17 cellular contexts compared by ENCODE assay signal in genomic region chrX:6371353-6371752, GRCh38.
DNase-seq lines count a peak whose midpoint lies in the region; ATAC-seq, FAIRE-seq and TF ChIP-seq lines count a peak whose summit lies in the region.
"Had no signal": no experiment of that assay in that cellular context is flagged by ENCODE, and none has a peak within 500 bp of the region (broad histone marks: within the 10 kb centered on the region; RNA-seq: fewer than 3 reads in every experiment).

No MANE protein-coding gene starts in this region.

- H3K9me3 ChIP-seq in H9 (ENCODE audit: control insufficient read depth, low read depth, low read length), result no peaks in the 10 kb centered on the region
- no peaks in the 10 kb centered on the region for H3K9me3 ChIP-seq in H1 (ENCODE audit: insufficient read depth in 2 of 2, low read depth in 1 of 2, low read length in 1 of 2)
- H3K9me3 ChIP-seq in CD4-positive, alpha-beta memory T cell (ENCODE audit: control insufficient read depth in 1 of 2, low read length in 2 of 2), result no peaks in the 10 kb centered on the region
- H3K9me3 ChIP-seq: Caco-2 had no signal

- TF ChIP-seq POLR2A in H1 (IDR thresholded peaks at IDR 0.05; ENCODE audit: control extremely low read depth in 1 of 2, low read depth in 2 of 2, low read length in 2 of 2), result no peak

- H3K23ac ChIP-seq in H9 (ENCODE audit: insufficient read length, low read depth, low read length) (no peak overlapping the region), H1 (ENCODE audit: insufficient read length) (no peak overlapping the region)

- no peak for ATAC-seq in HG02981 (IDR thresholded peaks at IDR 0.05; ENCODE audit: unreplicated experiment)
- no peak for ATAC-seq in GM19324 (IDR thresholded peaks at IDR 0.05; ENCODE audit: low FRiP score, unreplicated experiment)
- ATAC-seq: CD8-positive, alpha-beta T cell; HCT116 had no signal

- DNase-seq in H9 (no peak), H1 (ENCODE audit: low read depth in 1 of 2, low spot score in 2 of 2) (no peak)
- no peak for DNase-seq in CD4-positive, alpha-beta memory T cell
- DNase-seq: C1 segment of cervical spinal cord; Caco-2; CD8-positive, alpha-beta T cell; DMS79; EL; GDM1; GOT3; H7 had no signal

- no peak overlapping the region for H3K4me3 Mint-ChIP-seq in H9
- no peak overlapping the region for H3K4me3 Mint-ChIP-seq in CD4-positive, alpha-beta memory T cell
- H3K4me3 Mint-ChIP-seq: CD8-positive, alpha-beta T cell had no signal

- H2BK15ac ChIP-seq in H9 (ENCODE audit: low read depth, low read length) (no peak overlapping the region), H1 (ENCODE audit: low read length) (no peak overlapping the region)

- H2BK120ac ChIP-seq in H9 (ENCODE audit: low read depth, low read length, poor library complexity, severe bottlenecking) (no peak overlapping the region), H1 (replicated peaks; ENCODE audit: low read depth, low read length) (no peak overlapping the region)

- H3K9ac ChIP-seq in H9 (ENCODE audit: extremely low read depth, insufficient read length, low read length), result no peak overlapping the region
- H3K9ac ChIP-seq in H1 (replicated peaks in 1 of 4; ENCODE audit: extremely low read depth in 1 of 4, low read depth in 3 of 4, low read length in 3 of 4), result no peak overlapping the region

- peaks cover 0 to 6% (median 0%) of the 10 kb centered on the region in 3 experiments; a peak in 3 of 7 replicates for H3K36me3 Mint-ChIP-seq in H9 (ENCODE audit: insufficient read depth in 1 of 3, low read depth in 3 of 3)
- no peaks in the 10 kb centered on the region for H3K36me3 Mint-ChIP-seq in CD4-positive, alpha-beta memory T cell
- H3K36me3 Mint-ChIP-seq: CD8-positive, alpha-beta T cell had no signal

- POLR2A ChIA-PET in H1 (lab: Charles Lee; ENCODE audit: partially characterized antibody), result no interaction called here
- POLR2A ChIA-PET in CD4-positive, alpha-beta memory T cell (lab: Charles Lee; ENCODE audit: partially characterized antibody), result no interaction called here

- H3K27ac ChIP-seq in H9 (ENCODE audit: insufficient read length, low read depth, low read length), result no peak overlapping the region
- H3K27ac ChIP-seq in H1 (ENCODE audit: low read depth, low read length), result no peak overlapping the region
- H3K27ac ChIP-seq in CD4-positive, alpha-beta memory T cell (ENCODE audit: low read depth, low read length), result no peak overlapping the region

- H3K4ac ChIP-seq in H9 (ENCODE audit: low read depth, low read length) (no peak overlapping the region), H1 (replicated peaks; ENCODE audit: insufficient read length, low read depth, low read length) (no peak overlapping the region)

- no peak overlapping the region for H4K8ac ChIP-seq in H9 (replicated peaks; ENCODE audit: insufficient read length, low read depth, low read length)
- no peak overlapping the region for H4K8ac ChIP-seq in H1 (ENCODE audit: extremely low read depth, insufficient read depth, low read length)

- H2AK5ac ChIP-seq in H9 (ENCODE audit: insufficient read length, low read length), result no peak overlapping the region
- H2AK5ac ChIP-seq in H1 (ENCODE audit: low read depth, low read length), result no peak overlapping the region

- no peaks in the 10 kb centered on the region; a peak in 1 of 5 replicates for H3K9me3 Mint-ChIP-seq in H9
- peaks cover 0 to 7% (median 0%) of the 10 kb centered on the region in 8 donors for H3K9me3 Mint-ChIP-seq in CD4-positive, alpha-beta memory T cell
- H3K9me3 Mint-ChIP-seq: CD8-positive, alpha-beta T cell had no signal

- no peak; a peak in 1 of 4 replicates for TF ChIP-seq RAD21 in H1 (IDR thresholded peaks at IDR 0.05 in 1 of 2, conservative IDR thresholded peaks at IDR 0.05 in 1 of 2; ENCODE audit: low read depth in 2 of 2, low read length in 2 of 2)

- H2BK20ac ChIP-seq in H9 (ENCODE audit: low read depth, low read length, poor library complexity, severe bottlenecking), result no peak overlapping the region
- no peak overlapping the region for H2BK20ac ChIP-seq in H1 (ENCODE audit: low read length)

- H3K27me3 Mint-ChIP-seq in H9 (ENCODE audit: low read depth), result no peaks in the 10 kb centered on the region; the same call in 1 of the 2 replicates
- no peaks in the 10 kb centered on the region for H3K27me3 Mint-ChIP-seq in CD4-positive, alpha-beta memory T cell

- CTCF ChIA-PET in H1 (lab: Charles Lee; ENCODE audit: partially characterized antibody), result interaction anchor here (0.7 to 2.8 kb wide), 2 partner anchors 8 to 65 kb away, joined by 3 to 8 read pairs; no protein-coding TSS in a partner anchor
- CTCF ChIA-PET in CD4-positive, alpha-beta memory T cell (lab: Charles Lee; ENCODE audit: partially characterized antibody), result no interaction called here

- H3K4me2 ChIP-seq in H9 (ENCODE audit: insufficient read depth, insufficient read length, low read length), result no peak overlapping the region
- H3K4me2 ChIP-seq in H1 (ENCODE audit: insufficient read depth in 1 of 2, low read depth in 2 of 2, low read length in 2 of 2), result no peak overlapping the region

- no CpG with 5 or more reads among the region's 3 CpGs for WGBS in H9 (ENCODE audit: extremely low coverage, insufficient read length, low lambda C conversion rate)
- 100% methylated on average over 3 of the region's 3 CpGs; no CpG with 5 or more reads in 1 of the 2 experiments for WGBS in H1 (ENCODE audit: extremely low coverage in 1 of 2, insufficient coverage in 1 of 2, insufficient read length in 1 of 2, insufficient replicate concordance in 2 of 2, low coverage in 1 of 2, low lambda C conversion rate in 2 of 2, missing lambda C conversion rate in 1 of 2), 2 experiments

- no peak overlapping the region for H4K91ac ChIP-seq in H9 (ENCODE audit: insufficient read length, low read depth, low read length)
- H4K91ac ChIP-seq in H1 (replicated peaks; ENCODE audit: insufficient read length, low read length), result no peak overlapping the region

- H3K14ac ChIP-seq in H9 (ENCODE audit: insufficient read depth, low read length), result no peak overlapping the region
- H3K14ac ChIP-seq in H1 (ENCODE audit: insufficient read length), result no peak overlapping the region

- peaks cover 13 to 15% of the 10 kb centered on the region in 2 experiments for H3K4me1 Mint-ChIP-seq in H9
- H3K4me1 Mint-ChIP-seq in CD4-positive, alpha-beta memory T cell, result no peaks in the 10 kb centered on the region

- H3K27me3 ChIP-seq in H9 (ENCODE audit: insufficient read depth, low read length), result no peaks in the 10 kb centered on the region
- H3K27me3 ChIP-seq in H1 (replicated peaks in 1 of 4; ENCODE audit: control insufficient read depth in 3 of 4, extremely low read depth in 1 of 4, insufficient read depth in 3 of 4, low read length in 3 of 4), result no peaks in the 10 kb centered on the region
- H3K27me3 ChIP-seq in CD4-positive, alpha-beta memory T cell (ENCODE audit: insufficient read depth, low read length), result no peaks in the 10 kb centered on the region

- no peaks in the 10 kb centered on the region for H3K36me3 ChIP-seq in H1 (ENCODE audit: control insufficient read depth in 2 of 4, insufficient read depth in 4 of 4, low read length in 3 of 4)
- no peaks in the 10 kb centered on the region for H3K36me3 ChIP-seq in CD4-positive, alpha-beta memory T cell (ENCODE audit: insufficient read depth, low read length)

- TF ChIP-seq EP300 in H1 (IDR thresholded peaks at IDR 0.05; ENCODE audit: borderline replicate concordance in 1 of 2, low read depth in 2 of 2, low read length in 2 of 2), result no peak

- H3K56ac ChIP-seq in H9 (ENCODE audit: insufficient read length, low read depth, low read length) (no peak overlapping the region), H1 (replicated peaks; ENCODE audit: insufficient read length, low read depth, low read length) (no peak overlapping the region)

- H3K23me2 ChIP-seq in H9 (ENCODE audit: insufficient read length, low read depth, low read length, poor library complexity, severe bottlenecking) (no peaks in the 10 kb centered on the region), H1 (ENCODE audit: low read depth, low read length) (no peaks in the 10 kb centered on the region)

- TF ChIP-seq CTCF in GM12873 (IDR thresholded peaks at IDR 0.05; ENCODE audit: insufficient read depth, low read depth, low read length, missing control alignments) (peak; percentile 13), H9 (conservative IDR thresholded peaks at IDR 0.05) (peak; percentile 50), H1 (IDR thresholded peaks at IDR 0.05; ENCODE audit: control extremely low read depth in 1 of 3, insufficient read depth in 1 of 3, low read depth in 1 of 3, low read length in 3 of 3) (peak in 1 of 3 experiments; percentile 27; a peak in 1 of 4 replicates)

- no peak overlapping the region for H2AFZ ChIP-seq in H9 (ENCODE audit: low read length)
- H2AFZ ChIP-seq in H1 (ENCODE audit: low read length), result no peak overlapping the region

- H3K18ac ChIP-seq in H9 (ENCODE audit: insufficient read length, low read depth, low read length), result no peak overlapping the region
- H3K18ac ChIP-seq in H1 (ENCODE audit: extremely low read depth, low read length), result no peak overlapping the region

- H2BK12ac ChIP-seq in H9 (ENCODE audit: insufficient read length, low read depth, low read length) (no peak overlapping the region), H1 (ENCODE audit: low read depth, low read length) (no peak overlapping the region)

- FAIRE-seq in H1 (lab: Jason Lieb, UNC), result peak; percentile 57
- FAIRE-seq: GM12891, GM18507 had no signal

- no peak overlapping the region for H3K27ac Mint-ChIP-seq in H9
- no peak overlapping the region for H3K27ac Mint-ChIP-seq in CD4-positive, alpha-beta memory T cell
- H3K27ac Mint-ChIP-seq: CD8-positive, alpha-beta T cell had no signal

- no peaks in the 10 kb centered on the region for H3K4me1 ChIP-seq in H9 (ENCODE audit: insufficient read depth, low read length)
- H3K4me1 ChIP-seq in H1 (replicated peaks in 1 of 4; ENCODE audit: control insufficient read depth in 3 of 4, insufficient read depth in 4 of 4, low read length in 3 of 4), result no peaks in the 10 kb centered on the region
- no peaks in the 10 kb centered on the region for H3K4me1 ChIP-seq in CD4-positive, alpha-beta memory T cell (ENCODE audit: insufficient read depth, low read length)

- H4K20me1 ChIP-seq in H9 (ENCODE audit: control insufficient read depth, insufficient read depth, insufficient read length) (no peaks in the 10 kb centered on the region), H1 (replicated peaks in 1 of 2; ENCODE audit: control insufficient read depth in 1 of 2, insufficient read depth in 2 of 2, low read length in 2 of 2) (no peaks in the 10 kb centered on the region)

- no peak overlapping the region for H4K5ac ChIP-seq in H9 (ENCODE audit: insufficient read length, low read depth, low read length)
- no peak overlapping the region for H4K5ac ChIP-seq in H1 (ENCODE audit: insufficient read length, low read depth, low read length)

- H3K79me1 ChIP-seq in H9 (ENCODE audit: insufficient read depth, low read depth, low read length, poor library complexity, severe bottlenecking) (no peaks in the 10 kb centered on the region), H1 (ENCODE audit: low read depth, low read length) (no peaks in the 10 kb centered on the region)

- H3K79me2 ChIP-seq in H9 (ENCODE audit: insufficient read depth, low read length), result no peaks in the 10 kb centered on the region
- no peaks in the 10 kb centered on the region for H3K79me2 ChIP-seq in H1 (ENCODE audit: control insufficient read depth in 1 of 2, insufficient read depth in 2 of 2, low read length in 2 of 2)

- H2BK5ac ChIP-seq in H9 (ENCODE audit: insufficient read length, low read length) (no peak overlapping the region), H1 (ENCODE audit: low read depth, low read length) (no peak overlapping the region)

- H3T11ph ChIP-seq in H9 (ENCODE audit: low read length), result no peak overlapping the region

- intact Hi-C loops in CD4-positive, alpha-beta memory T cell (cut with micrococcal nuclease), result no loop called here

- H3K4me3 ChIP-seq in H1 (ENCODE audit: extremely low read depth in 1 of 4, insufficient read depth in 2 of 4, low read depth in 3 of 4, low read length in 4 of 4), result no peak overlapping the region
- H3K4me3 ChIP-seq in CD4-positive, alpha-beta memory T cell (ENCODE audit: low read length in 2 of 2), result no peak overlapping the region
